ENCODE assay signal across 8 cellular contexts in the genomic region with DNA sequence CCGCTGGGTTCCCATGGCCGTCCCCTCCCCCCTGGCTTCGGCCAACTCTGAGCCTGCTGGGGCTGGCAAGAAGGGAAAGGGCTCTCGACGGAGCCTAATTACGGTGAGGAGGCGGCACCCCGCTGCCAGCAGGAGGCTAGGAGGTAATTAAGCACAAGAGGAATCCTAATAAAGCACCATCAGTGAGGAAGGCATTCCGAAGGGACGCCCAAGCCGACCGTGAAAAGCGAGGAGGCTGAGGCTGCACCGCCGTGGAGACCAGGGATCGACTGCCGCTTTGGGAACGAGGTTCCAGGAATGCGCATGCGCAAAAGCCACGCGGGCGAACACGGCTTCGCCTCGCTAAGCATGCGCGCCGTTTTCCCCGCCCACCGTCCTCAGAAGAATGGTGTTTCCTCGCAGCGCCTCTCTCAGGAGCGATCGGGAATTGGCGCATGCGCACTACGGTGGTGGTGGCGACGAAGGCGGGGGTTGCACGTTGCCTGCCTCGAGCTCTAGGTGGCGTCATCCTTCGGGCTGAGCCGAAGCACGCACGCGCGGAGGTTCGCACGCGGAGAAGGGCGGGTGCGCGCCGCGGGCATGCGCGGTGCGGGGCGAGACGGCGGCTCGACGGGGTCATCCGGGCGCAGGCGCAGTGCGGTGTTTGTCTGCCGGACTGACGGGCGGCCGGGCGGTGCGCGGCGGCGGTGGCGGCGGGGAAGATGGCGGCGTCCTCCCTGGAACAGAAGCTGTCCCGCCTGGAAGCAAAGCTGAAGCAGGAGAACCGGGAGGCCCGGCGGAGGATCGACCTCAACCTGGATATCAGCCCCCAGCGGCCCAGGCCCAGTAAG. TPM values are rescaled to one million over a fixed set of nuclear protein-coding genes. Genes with fewer than 3 reads are reported as not detected.
DNase-seq lines count a peak whose midpoint lies in the region; TF ChIP-seq lines count a peak whose summit lies in the region.

A gene (plus strand): TSS at position 634 of the 830 bp plus-strand sequence. CDS start 68 bp downstream, at position 702.

- peaks cover 20% of the 10 kb centered on the region for H3K4me1 ChIP-seq in neuron (ENCODE audit: insufficient read depth, low read length)
- peaks cover 8 to 36% (median 35%) of the 10 kb centered on the region in 5 donors for H3K4me1 ChIP-seq in subcutaneous abdominal adipose tissue (ENCODE audit: control insufficient read depth in 5 of 5, insufficient read depth in 5 of 5, low read length in 5 of 5)

- peak within 1 kb of the TSS; percentile 62 for H3K27ac ChIP-seq in subcutaneous abdominal adipose tissue (ENCODE audit: low read depth, low read length)

- H3K36me3 ChIP-seq in GM06990 (ENCODE audit: control insufficient read depth, insufficient read depth, low read length) (peaks cover 2% of the 10 kb centered on the region; the same call in 1 of the 2 replicates), neuron (ENCODE audit: insufficient read depth, low read length) (peaks cover 2% of the 10 kb centered on the region), subcutaneous abdominal adipose tissue (ENCODE audit: control insufficient read depth in 5 of 5, insufficient read depth in 5 of 5, low read length in 5 of 5) (peaks cover 0 to 18% (median 9%) of the 10 kb centered on the region in 5 donors)

- peak within 1 kb of the TSS; percentile 52 to 91 (median 84) for H3K9ac ChIP-seq in subcutaneous abdominal adipose tissue (ENCODE audit: low read length in 5 of 5)

- peak within 1 kb of the TSS; percentile 88 for H3K4me3 ChIP-seq in GM06990 (replicated peaks; ENCODE audit: low read depth, low read length)
- peak within 1 kb of the TSS; percentile 94 for H3K4me3 ChIP-seq in HFF-Myc (replicated peaks; ENCODE audit: low read depth, low read length)
- peak within 1 kb of the TSS; percentile 71 for H3K4me3 ChIP-seq in neuron (ENCODE audit: low read length)
- peak within 1 kb of the TSS; percentile 80 to 94 (median 84) for H3K4me3 ChIP-seq in subcutaneous abdominal adipose tissue (ENCODE audit: low read depth in 1 of 5, low read length in 5 of 5)

- DNase-seq in GM06990 (ENCODE audit: extremely low read depth, insufficient read length) (peak; percentile 100), HFF-Myc (ENCODE audit: extremely low read depth, low read depth) (peak; percentile 99), MV-4-11 (lab: John Stamatoyannopoulos, UW) (peak; percentile 100), SK-MEL-5 (ENCODE audit: low read depth, low spot score) (peak; percentile 98), foreskin melanocyte (peak; percentile 98)
- peak; percentile 100 for DNase-seq in activated naive CD4-positive, alpha-beta T cell treated with Interleukin-2 at 50 U/mL for 16 hours

- in situ Hi-C loops in SK-MEL-5 (cut with HindIII; ENCODE audit: low pct_unique_long_range_greater_than_20kb, low sequenced_read_pairs) = no loop called here

- H3K27me3 ChIP-seq in GM06990 (replicated peaks; ENCODE audit: control insufficient read depth, insufficient read depth, low read length) (no peaks in the 10 kb centered on the region), neuron (ENCODE audit: insufficient read depth, low read length) (no peaks in the 10 kb centered on the region), subcutaneous abdominal adipose tissue (ENCODE audit: control insufficient read depth in 5 of 5, insufficient read depth in 4 of 5, low read length in 5 of 5) (peaks cover 0 to 11% (median 0%) of the 10 kb centered on the region in 5 donors)

- no peak within 1 kb of the TSS for H2AFZ ChIP-seq in neuron (ENCODE audit: low read depth, low read length)

- peaks cover 3% of the 10 kb centered on the region for H3K9me3 ChIP-seq in neuron (ENCODE audit: low read length)
- H3K9me3 ChIP-seq in subcutaneous abdominal adipose tissue (ENCODE audit: control insufficient read depth in 5 of 5, low read length in 5 of 5) = no peaks in the 10 kb centered on the region

- TF ChIP-seq CTCF in GM06990 (IDR thresholded peaks at IDR 0.05; ENCODE audit: insufficient read depth, low read length, poor library complexity, severe bottlenecking) (peak; percentile 86), HFF-Myc (IDR thresholded peaks at IDR 0.05; ENCODE audit: low read depth, low read length, missing control alignments) (peak; percentile 50)

RNA-seq across cellular contexts. Expression of the gene that starts here (rescaled TPM):
- 5.7 and 6.4 TPM in 2 replicates for total RNA-seq in SK-MEL-5 (2014; rRNA removed; shearing (Covaris generic))
- polyA plus RNA-seq in SK-MEL-5 (2015; cell fraction: cytosol; rRNA removed) = 21.7 and 24.6 TPM in 2 replicates
- polyA plus RNA-seq in SK-MEL-5 (2015; cell fraction: nucleus; rRNA removed) = 60.7 and 77.9 TPM in 2 replicates

Comparison
In these comparisons a context has a peak if more than half of its experiments do, and no peak if none do; other contexts are left out.
1. Peak in every context shown above with its lines: DNase-seq, H3K4me3 ChIP-seq and H3K27ac ChIP-seq.